Comparison of ENCODE assay signal across 16 cellular contexts in genomic region chr5:60346391-60346790, GRCh38.
"Had no signal": no experiment of that assay in that cellular context is flagged by ENCODE, and none has a peak within 500 bp of the region (broad histone marks: within the 10 kb centered on the region; RNA-seq: fewer than 3 reads in every experiment).

No MANE protein-coding gene starts in this region.

- DNase-seq: activated CD4-positive, alpha-beta T cell treated with anti-CD3 and anti-CD28 coated beads, Interleukin-2, amount 10 ng/mL, durations not matched to agents 7 days and 5 days; activated CD4-positive, CD25-positive, alpha-beta regulatory T cell; activated CD8-positive, alpha-beta memory T cell treated with anti-CD3 and anti-CD28 coated beads for 24 hours; activated naive CD8-positive, alpha-beta T cell treated with anti-CD3 and anti-CD28 coated beads for 36 hours; cortex of kidney; effector memory CD4-positive, alpha-beta T cell; islet precursor cell; mammary epithelial cell; naive B cell; ovary; sigmoid colon; stimulated activated CD4-positive, alpha-beta T cell treated with anti-CD3 and anti-CD28 coated beads, Interleukin-1b, Interleukin-23, amount 100 ng/mL, for 48 hours; stomach; testis; upper lobe of left lung had no signal

- H3K9me3 ChIP-seq: ovary, sigmoid colon, testis, upper lobe of left lung had no signal

- H3K27me3 ChIP-seq: ovary, sigmoid colon, stomach, testis, upper lobe of left lung had no signal

- H3K27ac ChIP-seq: ovary, sigmoid colon, stomach, testis, upper lobe of left lung had no signal

- H3K4me1 ChIP-seq: testis, upper lobe of left lung had no signal

- ATAC-seq: left lobe of liver had no signal

- H3K36me3 ChIP-seq: ovary, sigmoid colon, stomach, upper lobe of left lung had no signal

- H3K4me3 ChIP-seq: ovary, sigmoid colon, stomach, testis, upper lobe of left lung had no signal
